ENCODE assay signal across 1 cellular context in the genomic region with DNA sequence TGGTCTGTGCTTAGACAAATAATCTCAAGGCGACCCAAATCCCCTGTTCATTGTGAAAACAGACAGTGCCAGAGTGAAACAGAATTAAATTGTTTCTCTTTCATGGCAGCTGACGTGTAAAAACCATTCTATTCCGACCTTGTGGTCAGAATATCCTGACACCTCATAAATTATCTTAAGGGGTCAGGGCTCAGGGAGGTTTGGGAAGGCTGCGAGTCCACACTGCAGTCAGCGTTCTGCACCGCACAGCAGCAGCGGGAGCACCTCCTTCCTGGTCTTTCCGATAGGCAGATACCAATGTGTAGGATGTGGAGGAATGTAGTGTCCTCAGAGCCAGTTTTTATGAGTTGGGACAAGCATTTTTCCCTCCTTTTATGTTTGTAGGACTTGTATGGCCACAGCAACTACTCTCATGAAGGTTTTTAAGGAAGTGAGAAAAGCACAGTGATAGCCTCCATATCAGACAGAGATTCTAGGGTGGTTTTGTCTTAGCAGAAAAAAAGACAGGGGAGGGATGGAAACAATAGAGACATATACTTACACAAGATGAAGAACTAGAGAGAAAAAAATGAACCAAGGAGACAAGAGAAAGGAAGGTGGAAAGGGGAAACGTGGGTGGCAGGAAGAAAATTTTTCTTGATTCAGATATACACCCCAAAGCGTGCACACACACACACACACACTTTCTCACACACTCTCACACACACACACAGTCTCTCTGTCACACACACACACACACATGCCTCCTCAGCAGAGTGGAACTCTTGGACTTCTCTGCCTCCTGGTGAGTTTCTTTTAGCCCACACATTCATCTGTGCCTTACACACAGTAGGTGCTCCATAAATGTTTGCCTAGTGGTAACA.
TF ChIP-seq lines count a peak whose summit lies in the region.

No MANE protein-coding gene starts in this region.

TF ChIP-seq in HEK293, 187 proteins besides CTCF, POLR2A, EP300 and RAD21 (continued from another document):
- TF ChIP-seq, protein P1, sequence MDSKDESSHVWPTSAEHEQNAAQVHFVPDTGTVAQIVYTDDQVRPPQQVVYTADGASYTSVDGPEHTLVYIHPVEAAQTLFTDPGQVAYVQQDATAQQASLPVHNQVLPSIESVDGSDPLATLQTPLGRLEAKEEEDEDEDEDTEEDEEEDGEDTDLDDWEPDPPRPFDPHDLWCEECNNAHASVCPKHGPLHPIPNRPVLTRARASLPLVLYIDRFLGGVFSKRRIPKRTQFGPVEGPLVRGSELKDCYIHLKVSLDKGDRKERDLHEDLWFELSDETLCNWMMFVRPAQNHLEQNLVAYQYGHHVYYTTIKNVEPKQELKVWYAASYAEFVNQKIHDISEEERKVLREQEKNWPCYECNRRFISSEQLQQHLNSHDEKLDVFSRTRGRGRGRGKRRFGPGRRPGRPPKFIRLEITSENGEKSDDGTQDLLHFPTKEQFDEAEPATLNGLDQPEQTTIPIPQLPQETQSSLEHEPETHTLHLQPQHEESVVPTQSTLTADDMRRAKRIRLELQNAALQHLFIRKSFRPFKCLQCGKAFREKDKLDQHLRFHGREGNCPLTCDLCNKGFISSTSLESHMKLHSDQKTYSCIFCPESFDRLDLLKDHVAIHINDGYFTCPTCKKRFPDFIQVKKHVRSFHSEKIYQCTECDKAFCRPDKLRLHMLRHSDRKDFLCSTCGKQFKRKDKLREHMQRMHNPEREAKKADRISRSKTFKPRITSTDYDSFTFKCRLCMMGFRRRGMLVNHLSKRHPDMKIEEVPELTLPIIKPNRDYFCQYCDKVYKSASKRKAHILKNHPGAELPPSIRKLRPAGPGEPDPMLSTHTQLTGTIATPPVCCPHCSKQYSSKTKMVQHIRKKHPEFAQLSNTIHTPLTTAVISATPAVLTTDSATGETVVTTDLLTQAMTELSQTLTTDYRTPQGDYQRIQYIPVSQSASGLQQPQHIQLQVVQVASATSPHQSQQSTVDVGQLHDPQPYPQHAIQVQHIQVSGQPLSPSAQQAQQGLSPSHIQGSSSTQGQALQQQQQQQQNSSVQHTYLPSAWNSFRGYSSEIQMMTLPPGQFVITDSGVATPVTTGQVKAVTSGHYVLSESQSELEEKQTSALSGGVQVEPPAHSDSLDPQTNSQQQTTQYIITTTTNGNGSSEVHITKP (tag by site-specific recombination; IDR thresholded peaks at IDR 0.05): no peak
- TF ChIP-seq ZNF561 (tag by site-specific recombination; IDR thresholded peaks at IDR 0.05; ENCODE audit: borderline replicate concordance) (no peak), ZBTB48 (tag by site-specific recombination; IDR thresholded peaks at IDR 0.05) (no peak), ZSCAN4 (tag by site-specific recombination; IDR thresholded peaks at IDR 0.05) (0 out of 2 replicates have a peak, but pooled peaks have one; percentile 40)
